Comparison of ENCODE assay signal across 8 cellular contexts in genomic region chr1:1305300-1306069, GRCh38. TPM values are rescaled to one million over a fixed set of nuclear protein-coding genes. Genes with fewer than 3 reads are reported as not detected.
DNase-seq lines count a peak whose midpoint lies in the region; ATAC-seq, FAIRE-seq and TF ChIP-seq lines count a peak whose summit lies in the region.

No MANE protein-coding gene starts in this region.

- peaks cover 9% of the 10 kb centered on the region for H3K36me3 Mint-ChIP-seq in central memory CD8-positive, alpha-beta T cell (ENCODE audit: insufficient read depth)

- TF ChIP-seq EP300 in HepG2 (IDR thresholded peaks at IDR 0.05; ENCODE audit: low read depth in 2 of 2, low read length in 2 of 2) (peak in 1 of 2 experiments; percentile 20; a peak in 1 of 4 replicates), HepG2 (CRISPR knock-in tag; IDR thresholded peaks at IDR 0.05; ENCODE audit: borderline replicate concordance) (no peak)

- H3K4me3 ChIP-seq in LNCaP clone FGC (ENCODE audit: low read depth, low read length) = peak overlapping the region; percentile 66
- peak overlapping the region; percentile 97 for H3K4me3 ChIP-seq in WERI-Rb-1 (ENCODE audit: low read depth, low read length)
- peak overlapping the region; percentile 77 to 93 (median 91) for H3K4me3 ChIP-seq in HepG2 (replicated peaks in 1 of 3; ENCODE audit: insufficient read depth in 1 of 3, low read depth in 2 of 3, low read length in 3 of 3)

- no peaks in the 10 kb centered on the region; the same call in 1 of the 2 replicates for H4K20me1 ChIP-seq in HepG2 (ENCODE audit: insufficient read depth, low read length)

- H3K9ac ChIP-seq in HepG2 (ENCODE audit: insufficient read depth, low read depth, low read length) = peak overlapping the region; percentile 88

- peak overlapping the region; percentile 98 for H3K4me2 ChIP-seq in HepG2 (ENCODE audit: low read depth, low read length)

- intact Hi-C loops in HepG2 (cut with micrococcal nuclease; ENCODE audit: unreplicated experiment) = no loop called here

- peaks cover 16% of the 10 kb centered on the region for H3K4me1 Mint-ChIP-seq in central memory CD8-positive, alpha-beta T cell

- TF ChIP-seq POLR2A in HepG2 (IDR thresholded peaks at IDR 0.05; ENCODE audit: insufficient read depth in 1 of 2, low read depth in 2 of 2, low read length in 2 of 2) = 0 out of 4 replicates have a peak, but pooled peaks of 1 of the 2 experiments have one; percentile 30

- TF ChIP-seq CTCF in LNCaP clone FGC (IDR thresholded peaks at IDR 0.05; ENCODE audit: control insufficient read depth, extremely low read depth, insufficient read depth) = no peak
- no peak for TF ChIP-seq CTCF in WERI-Rb-1 (IDR thresholded peaks at IDR 0.05; ENCODE audit: low read depth, low read length)
- peak; percentile 66 for TF ChIP-seq CTCF in HepG2 (CRISPR knock-in tag; IDR thresholded peaks at IDR 0.05)

- H3K27ac Mint-ChIP-seq in central memory CD8-positive, alpha-beta T cell (ENCODE audit: low read depth) = peak overlapping the region; percentile 88

- CTCF ChIA-PET in HepG2 (lab: Yijun Ruan, JAX; ENCODE audit: low intra/inter-chr PET ratio, low total read pairs) = no interaction called here

- WGBS in HepG2 (ENCODE audit: low lambda C conversion rate) = 5% methylated on average over 10 of the region's 25 CpGs

- peak overlapping the region; percentile 84 for H3K4me3 Mint-ChIP-seq in central memory CD8-positive, alpha-beta T cell

- FAIRE-seq in HepG2 (lab: Jason Lieb, UNC) = no peak

- H3K27me3 Mint-ChIP-seq in central memory CD8-positive, alpha-beta T cell = no peaks in the 10 kb centered on the region

- no peaks in the 10 kb centered on the region for H3K9me3 ChIP-seq in WERI-Rb-1 (ENCODE audit: severe bottlenecking)
- H3K9me3 ChIP-seq in HepG2 (ENCODE audit: low read length) = no peaks in the 10 kb centered on the region

- H3K27ac ChIP-seq in WERI-Rb-1 (peak overlapping the region; percentile 99), HepG2 (ENCODE audit: extremely low read length, insufficient read depth, low read length) (peak overlapping the region; percentile 79)

- H3K36me3 ChIP-seq in WERI-Rb-1 = peaks cover 28% of the 10 kb centered on the region
- H3K36me3 ChIP-seq in HepG2 (replicated peaks in 1 of 2; ENCODE audit: control insufficient read depth in 1 of 2, insufficient read depth in 2 of 2, low read length in 2 of 2) = peaks cover 2 to 8% of the 10 kb centered on the region in 2 experiments; a peak in 1 of 5 replicates

- ATAC-seq in central memory CD8-positive, alpha-beta T cell (replicated peaks; ENCODE audit: extremely low read depth, poor library complexity, severe bottlenecking) = peak; percentile 44
- peak; percentile 45 for ATAC-seq in HepG2
- no peak for ATAC-seq in GM21390 (IDR thresholded peaks at IDR 0.05; ENCODE audit: unreplicated experiment)

- POLR2A ChIA-PET in HepG2 (lab: Yijun Ruan, JAX) = interaction anchor here (0.5 to 2.0 kb wide), 10 partner anchors 11 to 181 kb away, joined by 3 to 11 read pairs (median 4); partner anchors contain the start of genes AURKAIP1, TAS1R3 and UBE2J2

- in situ Hi-C loops in G401 (cut with HindIII; ENCODE audit: low sequenced_read_pairs) (no loop called here), HepG2 (cut with HindIII; ENCODE audit: extremely low pct_ligation_motif_present, low pct_unique_long_range_greater_than_20kb) (no loop called here)

- H2AFZ ChIP-seq in HepG2 (ENCODE audit: low read length) = no peak overlapping the region

- H3K9me3 Mint-ChIP-seq in central memory CD8-positive, alpha-beta T cell = no peaks in the 10 kb centered on the region

- H3K4me1 ChIP-seq in HepG2 (ENCODE audit: insufficient read depth, low read length) = peaks cover 41% of the 10 kb centered on the region

- peak; percentile 43 for DNase-seq in G401 (ENCODE audit: low spot score)
- DNase-seq in LNCaP clone FGC (ENCODE audit: low read depth) = no peak
- DNase-seq in WERI-Rb-1 = peak; percentile 92
- peak; percentile 49 to 62 for DNase-seq in central memory CD8-positive, alpha-beta T cell (ENCODE audit: low spot score in 2 of 2)
- DNase-seq in HepG2 (ENCODE audit: low spot score) = peak; percentile 74
- DNase-seq in stimulated activated CD8-positive, alpha-beta memory T cell treated with anti-CD3 and anti-CD28 coated beads, Interleukin-12 subunit alpha, Interleukin-12 subunit beta, amount 100 ng/mL, for 4 hours (ENCODE audit: low read depth) = peak; percentile 68
- no peak for DNase-seq in NCI-H128 (lab: John Stamatoyannopoulos, UW; ENCODE audit: unreplicated experiment)

- TF ChIP-seq RAD21 in HepG2 (CRISPR knock-in tag; IDR thresholded peaks at IDR 0.05) = no peak

- BruUV-seq in HepG2 (replicated peaks; lab: Mats Ljungman, UMichigan) = TSS peak; percentile 52

- H3K27me3 ChIP-seq in WERI-Rb-1 (ENCODE audit: insufficient read depth, low read depth, severe bottlenecking) = no peaks in the 10 kb centered on the region
- H3K27me3 ChIP-seq in HepG2 (ENCODE audit: control insufficient read depth in 1 of 2, insufficient read depth in 2 of 2, low read length in 2 of 2) = no peaks in the 10 kb centered on the region

- peaks cover 15% of the 10 kb centered on the region for H3K79me2 ChIP-seq in HepG2 (ENCODE audit: insufficient read depth, low read length)

RNA-seq across cellular contexts. Expression of gene ACAP3, which starts 2.2 kb away (rescaled TPM):
- total RNA-seq in G401 (2014; rRNA removed; shearing (Covaris generic)) = 23.6 and 33.8 TPM in 2 replicates
- 16.4 and 29.4 TPM in 2 replicates for total RNA-seq in HepG2 (2016; rRNA removed; fragmentation: Illumina TruSeq; extraction: Trizol)
- 10.4 and 10.9 TPM in 2 replicates for total RNA-seq in HepG2 (2016; cell fraction: cytosol; rRNA removed; fragmentation: Illumina TruSeq; extraction: Trizol; ENCODE audit: low read depth)
- 13.5 and 33.2 TPM in 2 replicates for total RNA-seq in HepG2 (2016; cell fraction: insoluble cytoplasmic fraction; rRNA removed; fragmentation: Illumina TruSeq; extraction: Trizol)
- 10.5 and 11.3 TPM in 2 replicates for total RNA-seq in HepG2 (2016; cell fraction: membrane; rRNA removed; fragmentation: Illumina TruSeq; extraction: Trizol)
- total RNA-seq in HepG2 (2016; cell fraction: nucleus; rRNA removed; fragmentation: Illumina TruSeq; extraction: Trizol) = 35.1 and 37.0 TPM in 2 replicates
- 50.8 and 56.3 TPM in 2 replicates for polyA plus RNA-seq in HepG2 (2011; rRNA removed)
- polyA plus RNA-seq in HepG2 (2011; cell fraction: cytosol; rRNA removed) = 13.0 and 18.3 TPM in 2 replicates
- polyA plus RNA-seq in HepG2 (2011; cell fraction: nucleus; rRNA removed) = 917 and 1,082 TPM in 2 replicates
- polyA plus RNA-seq in HepG2 (2012) = 32.6 and 50.5 TPM in 2 replicates
- 2.3 and 2.4 TPM in 2 replicates for polyA plus RNA-seq in HepG2 (2016; cell fraction: cytosol; fragmentation: Illumina TruSeq; extraction: Trizol; ENCODE audit: low read depth)
- 11.7 and 14.4 TPM in 2 replicates for polyA plus RNA-seq in HepG2 (2016; cell fraction: insoluble cytoplasmic fraction; fragmentation: Illumina TruSeq; extraction: Trizol; ENCODE audit: low read depth)
- 6.7 and 8.0 TPM in 2 replicates for polyA plus RNA-seq in HepG2 (2016; cell fraction: membrane; fragmentation: Illumina TruSeq; extraction: Trizol; ENCODE audit: low read depth)
- 144 and 162 TPM in 2 replicates for polyA plus RNA-seq in HepG2 (2016; cell fraction: nucleus; fragmentation: Illumina TruSeq; extraction: Trizol; ENCODE audit: insufficient read depth, low read depth)
- 19.2 and 70.6 TPM in 2 replicates for polyA minus RNA-seq in HepG2 (2011; rRNA and poly(A)+ RNA removed; ENCODE audit: low replicate concordance)
- polyA minus RNA-seq in HepG2 (2011; cell fraction: cytosol; rRNA and poly(A)+ RNA removed) = 16.2 and 18.0 TPM in 2 replicates
- polyA minus RNA-seq in HepG2 (2011; cell fraction: nucleus; rRNA and poly(A)+ RNA removed) = 47.0 and 52.1 TPM in 2 replicates

RNA-seq across cellular contexts. Expression of gene PUSL1, which starts 2.9 kb away (rescaled TPM):
- total RNA-seq in G401 (2014; rRNA removed; shearing (Covaris generic)) = 66.7 and 84.9 TPM in 2 replicates
- 21.7 and 22.2 TPM in 2 replicates for total RNA-seq in HepG2 (2016; rRNA removed; fragmentation: Illumina TruSeq; extraction: Trizol)
- total RNA-seq in HepG2 (2016; cell fraction: cytosol; rRNA removed; fragmentation: Illumina TruSeq; extraction: Trizol; ENCODE audit: low read depth) = 24.8 and 28.1 TPM in 2 replicates
- total RNA-seq in HepG2 (2016; cell fraction: insoluble cytoplasmic fraction; rRNA removed; fragmentation: Illumina TruSeq; extraction: Trizol) = 20.1 and 22.6 TPM in 2 replicates
- total RNA-seq in HepG2 (2016; cell fraction: membrane; rRNA removed; fragmentation: Illumina TruSeq; extraction: Trizol) = 31.7 and 36.4 TPM in 2 replicates
- 11.4 and 12.3 TPM in 2 replicates for total RNA-seq in HepG2 (2016; cell fraction: nucleus; rRNA removed; fragmentation: Illumina TruSeq; extraction: Trizol)
- 8.3 and 9.8 TPM in 2 replicates for polyA plus RNA-seq in HepG2 (2011; rRNA removed)
- 7.8 and 16.6 TPM in 2 replicates for polyA plus RNA-seq in HepG2 (2011; cell fraction: cytosol; rRNA removed)
- polyA plus RNA-seq in HepG2 (2011; cell fraction: nucleus; rRNA removed) = 25.8 and 26.1 TPM in 2 replicates
- 3.8 and 6.3 TPM in 2 replicates for polyA plus RNA-seq in HepG2 (2012)
- polyA plus RNA-seq in HepG2 (2016; cell fraction: cytosol; fragmentation: Illumina TruSeq; extraction: Trizol; ENCODE audit: low read depth) = 31.1 and 33.4 TPM in 2 replicates
- 23.1 and 24.5 TPM in 2 replicates for polyA plus RNA-seq in HepG2 (2016; cell fraction: insoluble cytoplasmic fraction; fragmentation: Illumina TruSeq; extraction: Trizol; ENCODE audit: low read depth)
- polyA plus RNA-seq in HepG2 (2016; cell fraction: membrane; fragmentation: Illumina TruSeq; extraction: Trizol; ENCODE audit: low read depth) = 29.1 and 32.2 TPM in 2 replicates
- 20.2 and 22.1 TPM in 2 replicates for polyA plus RNA-seq in HepG2 (2016; cell fraction: nucleus; fragmentation: Illumina TruSeq; extraction: Trizol; ENCODE audit: insufficient read depth, low read depth)
- polyA minus RNA-seq in HepG2 (2011; rRNA and poly(A)+ RNA removed; ENCODE audit: low replicate concordance) = 13.5 and 21.4 TPM in 2 replicates
- 5.6 and 5.9 TPM in 2 replicates for polyA minus RNA-seq in HepG2 (2011; cell fraction: cytosol; rRNA and poly(A)+ RNA removed)
- 6.5 and 9.0 TPM in 2 replicates for polyA minus RNA-seq in HepG2 (2011; cell fraction: nucleus; rRNA and poly(A)+ RNA removed)

RNA-seq across cellular contexts. Expression of gene INTS11, which starts 19.0 kb away (rescaled TPM):
- total RNA-seq in G401 (2014; rRNA removed; shearing (Covaris generic)) = 107 and 109 TPM in 2 replicates
- total RNA-seq in HepG2 (2016; rRNA removed; fragmentation: Illumina TruSeq; extraction: Trizol) = 46.4 and 52.8 TPM in 2 replicates
- 23.1 and 23.4 TPM in 2 replicates for total RNA-seq in HepG2 (2016; cell fraction: cytosol; rRNA removed; fragmentation: Illumina TruSeq; extraction: Trizol; ENCODE audit: low read depth)
- 37.6 and 53.6 TPM in 2 replicates for total RNA-seq in HepG2 (2016; cell fraction: insoluble cytoplasmic fraction; rRNA removed; fragmentation: Illumina TruSeq; extraction: Trizol)
- total RNA-seq in HepG2 (2016; cell fraction: membrane; rRNA removed; fragmentation: Illumina TruSeq; extraction: Trizol) = 22.1 and 22.9 TPM in 2 replicates
- 43.7 and 54.4 TPM in 2 replicates for total RNA-seq in HepG2 (2016; cell fraction: nucleus; rRNA removed; fragmentation: Illumina TruSeq; extraction: Trizol)
- 94.8 and 104 TPM in 2 replicates for polyA plus RNA-seq in HepG2 (2011; rRNA removed)
- polyA plus RNA-seq in HepG2 (2011; cell fraction: cytosol; rRNA removed) = 80.0 and 107 TPM in 2 replicates
- 412 and 553 TPM in 2 replicates for polyA plus RNA-seq in HepG2 (2011; cell fraction: nucleus; rRNA removed)
- polyA plus RNA-seq in HepG2 (2012) = 69.0 and 86.1 TPM in 2 replicates
- 11.0 and 11.1 TPM in 2 replicates for polyA plus RNA-seq in HepG2 (2016; cell fraction: cytosol; fragmentation: Illumina TruSeq; extraction: Trizol; ENCODE audit: low read depth)
- polyA plus RNA-seq in HepG2 (2016; cell fraction: insoluble cytoplasmic fraction; fragmentation: Illumina TruSeq; extraction: Trizol; ENCODE audit: low read depth) = 38.3 and 53.4 TPM in 2 replicates
- polyA plus RNA-seq in HepG2 (2016; cell fraction: membrane; fragmentation: Illumina TruSeq; extraction: Trizol; ENCODE audit: low read depth) = 14.8 and 15.0 TPM in 2 replicates
- 173 and 181 TPM in 2 replicates for polyA plus RNA-seq in HepG2 (2016; cell fraction: nucleus; fragmentation: Illumina TruSeq; extraction: Trizol; ENCODE audit: insufficient read depth, low read depth)
- polyA minus RNA-seq in HepG2 (2011; rRNA and poly(A)+ RNA removed; ENCODE audit: low replicate concordance) = 120 and 176 TPM in 2 replicates
- polyA minus RNA-seq in HepG2 (2011; cell fraction: cytosol; rRNA and poly(A)+ RNA removed) = 37.5 and 38.1 TPM in 2 replicates
- 64.4 and 69.0 TPM in 2 replicates for polyA minus RNA-seq in HepG2 (2011; cell fraction: nucleus; rRNA and poly(A)+ RNA removed)

RNA-seq across cellular contexts. Expression of gene CPTP, which starts 19.1 kb away (rescaled TPM):
- total RNA-seq in G401 (2014; rRNA removed; shearing (Covaris generic)) = 22.5 and 23.5 TPM in 2 replicates
- total RNA-seq in HepG2 (2016; rRNA removed; fragmentation: Illumina TruSeq; extraction: Trizol) = 7.2 and 9.3 TPM in 2 replicates
- total RNA-seq in HepG2 (2016; cell fraction: cytosol; rRNA removed; fragmentation: Illumina TruSeq; extraction: Trizol; ENCODE audit: low read depth) = 6.9 and 8.7 TPM in 2 replicates
- total RNA-seq in HepG2 (2016; cell fraction: insoluble cytoplasmic fraction; rRNA removed; fragmentation: Illumina TruSeq; extraction: Trizol) = 6.2 and 9.8 TPM in 2 replicates
- total RNA-seq in HepG2 (2016; cell fraction: membrane; rRNA removed; fragmentation: Illumina TruSeq; extraction: Trizol) = 15.1 and 19.3 TPM in 2 replicates
- total RNA-seq in HepG2 (2016; cell fraction: nucleus; rRNA removed; fragmentation: Illumina TruSeq; extraction: Trizol) = 7.2 and 8.0 TPM in 2 replicates
- 5.5 and 8.0 TPM in 2 replicates for polyA plus RNA-seq in HepG2 (2011; rRNA removed)
- polyA plus RNA-seq in HepG2 (2011; cell fraction: cytosol; rRNA removed) = 7.7 and 13.2 TPM in 2 replicates
- 11.5 and 12.6 TPM in 2 replicates for polyA plus RNA-seq in HepG2 (2011; cell fraction: nucleus; rRNA removed)
- polyA plus RNA-seq in HepG2 (2012) = 7.1 and 9.6 TPM in 2 replicates
- polyA plus RNA-seq in HepG2 (2016; cell fraction: cytosol; fragmentation: Illumina TruSeq; extraction: Trizol; ENCODE audit: low read depth) = 12.5 and 15.0 TPM in 2 replicates
- polyA plus RNA-seq in HepG2 (2016; cell fraction: insoluble cytoplasmic fraction; fragmentation: Illumina TruSeq; extraction: Trizol; ENCODE audit: low read depth) = 13.9 and 15.2 TPM in 2 replicates
- polyA plus RNA-seq in HepG2 (2016; cell fraction: membrane; fragmentation: Illumina TruSeq; extraction: Trizol; ENCODE audit: low read depth) = 23.5 and 26.0 TPM in 2 replicates
- polyA plus RNA-seq in HepG2 (2016; cell fraction: nucleus; fragmentation: Illumina TruSeq; extraction: Trizol; ENCODE audit: insufficient read depth, low read depth) = 16.7 and 16.9 TPM in 2 replicates
- polyA minus RNA-seq in HepG2 (2011; rRNA and poly(A)+ RNA removed; ENCODE audit: low replicate concordance) = 9.3 and 18.2 TPM in 2 replicates
- 13.4 and 15.4 TPM in 2 replicates for polyA minus RNA-seq in HepG2 (2011; cell fraction: cytosol; rRNA and poly(A)+ RNA removed)
- polyA minus RNA-seq in HepG2 (2011; cell fraction: nucleus; rRNA and poly(A)+ RNA removed) = 9.8 and 11.6 TPM in 2 replicates

RNA-seq across cellular contexts. Expression of gene SCNN1D, which starts 25.2 kb away (rescaled TPM):
- 0.71 and 1.2 TPM in 2 replicates for total RNA-seq in G401 (2014; rRNA removed; shearing (Covaris generic))
- 0.93 and 2.6 TPM in 2 replicates for total RNA-seq in HepG2 (2016; rRNA removed; fragmentation: Illumina TruSeq; extraction: Trizol)
- 1.3 and 1.5 TPM in 2 replicates for total RNA-seq in HepG2 (2016; cell fraction: cytosol; rRNA removed; fragmentation: Illumina TruSeq; extraction: Trizol; ENCODE audit: low read depth)
- total RNA-seq in HepG2 (2016; cell fraction: insoluble cytoplasmic fraction; rRNA removed; fragmentation: Illumina TruSeq; extraction: Trizol) = 0.73 and 3.1 TPM in 2 replicates
- 1.5 and 1.9 TPM in 2 replicates for total RNA-seq in HepG2 (2016; cell fraction: membrane; rRNA removed; fragmentation: Illumina TruSeq; extraction: Trizol)
- 3.1 and 3.8 TPM in 2 replicates for total RNA-seq in HepG2 (2016; cell fraction: nucleus; rRNA removed; fragmentation: Illumina TruSeq; extraction: Trizol)
- polyA plus RNA-seq in HepG2 (2011; rRNA removed) = 2.3 and 4.7 TPM in 2 replicates
- polyA plus RNA-seq in HepG2 (2011; cell fraction: cytosol; rRNA removed) = 0.92 and 1.7 TPM in 2 replicates
- polyA plus RNA-seq in HepG2 (2011; cell fraction: nucleus; rRNA removed) = 68.0 and 74.7 TPM in 2 replicates
- 1.8 and 2.2 TPM in 2 replicates for polyA plus RNA-seq in HepG2 (2012)
- polyA plus RNA-seq in HepG2 (2016; cell fraction: cytosol; fragmentation: Illumina TruSeq; extraction: Trizol; ENCODE audit: low read depth) = 1.1 and 1.2 TPM in 2 replicates
- 0.84 and 1.3 TPM in 2 replicates for polyA plus RNA-seq in HepG2 (2016; cell fraction: insoluble cytoplasmic fraction; fragmentation: Illumina TruSeq; extraction: Trizol; ENCODE audit: low read depth)
- polyA plus RNA-seq in HepG2 (2016; cell fraction: membrane; fragmentation: Illumina TruSeq; extraction: Trizol; ENCODE audit: low read depth) = 0.98 and 1.3 TPM in 2 replicates
- polyA plus RNA-seq in HepG2 (2016; cell fraction: nucleus; fragmentation: Illumina TruSeq; extraction: Trizol; ENCODE audit: insufficient read depth, low read depth) = 12.7 and 13.3 TPM in 2 replicates
- polyA minus RNA-seq in HepG2 (2011; rRNA and poly(A)+ RNA removed; ENCODE audit: low replicate concordance) = 0.30 and 1.8 TPM in 2 replicates
- 0.59 and 1.4 TPM in 2 replicates for polyA minus RNA-seq in HepG2 (2011; cell fraction: cytosol; rRNA and poly(A)+ RNA removed)
- 1.9 and 2.9 TPM in 2 replicates for polyA minus RNA-seq in HepG2 (2011; cell fraction: nucleus; rRNA and poly(A)+ RNA removed)

Comparison
In these comparisons a context has a peak if more than half of its experiments do, and no peak if none do; other contexts are left out.
1. DNase-seq: peak in G401 (single experiment), WERI-Rb-1 (single experiment), central memory CD8-positive, alpha-beta T cell (2 of 2), HepG2 (single experiment) and stimulated activated CD8-positive, alpha-beta memory T cell treated with anti-CD3 and anti-CD28 coated beads, Interleukin-12 subunit alpha, Interleukin-12 subunit beta, amount 100 ng/mL, for 4 hours (single experiment); none in LNCaP clone FGC (single experiment) and NCI-H128 (single experiment).
2. Peak in every context shown above with its lines, with median percentiles within 50 percentile points of each other: H3K4me3 ChIP-seq.